33 cellular contexts compared by ENCODE assay signal in the genomic region with DNA sequence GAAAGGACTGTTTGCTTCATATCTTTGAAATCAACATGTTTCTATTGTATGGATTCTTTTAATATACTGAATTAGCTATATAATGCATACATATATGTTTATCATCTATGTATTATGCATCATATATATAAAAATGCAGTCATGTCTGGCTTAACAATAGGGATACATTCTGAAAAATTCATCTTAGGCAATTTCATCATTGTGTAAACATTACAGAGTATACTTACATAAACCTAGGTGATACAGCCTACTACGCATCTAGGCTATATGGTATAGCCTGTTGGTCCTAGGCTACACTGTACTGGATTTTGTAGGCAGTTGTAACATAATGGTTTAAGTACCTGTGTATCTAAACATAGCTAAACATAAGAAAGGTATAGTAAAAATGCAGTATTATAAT. TPM values are rescaled to one million over a fixed set of nuclear protein-coding genes. Genes with fewer than 3 reads are reported as not detected.
"Had no signal": no experiment of that assay in that cellular context is flagged by ENCODE, and none has a peak within 500 bp of the region (broad histone marks: within the 10 kb centered on the region; RNA-seq: fewer than 3 reads in every experiment).

No MANE protein-coding gene starts in this region.

- H3K27ac ChIP-seq: cardiac muscle cell, colonic mucosa, foreskin keratinocyte, gastrocnemius medialis, heart left ventricle, WERI-Rb-1 had no signal

- FAIRE-seq: astrocyte, endothelial cell of umbilical vein had no signal

- DNase-seq: activated B cell treated with CpG ODN at 0.5 μM for 24 hours; activated CD4-positive, alpha-beta T cell treated with anti-CD3 and anti-CD28 coated beads for 48 hours; activated CD4-positive, alpha-beta T cell treated with anti-CD3 and anti-CD28 coated beads, Interleukin-2, amount 50 U/mL, for 1 hour; activated CD4-positive, alpha-beta T cell treated with anti-CD3 and anti-CD28 coated beads, Interleukin-2, amount 50 U/mL, for 48 hours; activated CD8-positive, alpha-beta memory T cell treated with anti-CD3 and anti-CD28 coated beads for 24 hours; activated CD8-positive, alpha-beta T cell treated with anti-CD3 and anti-CD28 coated beads for 36 hours; activated effector memory CD4-positive, alpha-beta T cell treated with Interleukin-2 at 50 U/mL for 16 hours; activated gamma-delta T cell treated with Interleukin-2 at 50 U/mL for 16 hours; activated naive CD4-positive, alpha-beta T cell treated with anti-CD3 and anti-CD28 coated beads, Interleukin-2, amount 50 U/mL, for 16 hours; activated naive CD4-positive, alpha-beta T cell treated with Interleukin-2 at 50 U/mL for 16 hours; activated T-cell treated with anti-CD3 and anti-CD28 coated beads, Interleukin-2, amount 50 U/mL, for 4 hours; amniotic stem cell; anterior cingulate cortex; central memory CD4-positive, alpha-beta T cell; cerebellar nuclear complex; colonic mucosa; effector CD8-positive, alpha-beta T cell; foreskin keratinocyte; gastrocnemius medialis; glutamatergic neuron; heart left ventricle; T-helper 17 cell; T1000; WERI-Rb-1 had no signal

- H3K36me3 ChIP-seq: colonic mucosa had no signal

- H3K9me3 ChIP-seq: colonic mucosa, gastrocnemius medialis, heart left ventricle had no signal

- H3K27me3 ChIP-seq: cardiac muscle cell, colonic mucosa, foreskin keratinocyte, gastrocnemius medialis, heart left ventricle had no signal

- H3K4me3 ChIP-seq: cardiac muscle cell, colonic mucosa, gastrocnemius medialis, heart left ventricle had no signal

- ATAC-seq: activated CD4-positive, CD25-positive, alpha-beta regulatory T cell treated with anti-CD3 and anti-CD28 coated beads, Interleukin-2, amount 50 U/mL, for 24 hours; activated CD8-positive, alpha-beta T cell treated with anti-CD3 and anti-CD28 coated beads for 36 hours; activated T-cell treated with anti-CD3 and anti-CD28 coated beads, Interleukin-2, amount 50 U/mL, for 4 hours; activated T-helper 17 cell treated with anti-CD3 and anti-CD28 coated beads, Interleukin-2, amount 50 U/mL, for 72 hours; esophagus mucosa; foreskin keratinocyte; gastrocnemius medialis; heart left ventricle; T-helper 17 cell had no signal

- H3K4me1 ChIP-seq: colonic mucosa, foreskin keratinocyte, gastrocnemius medialis had no signal

RNA-seq across cellular contexts. Expression of gene POU1F1, which starts 27.6 kb away (rescaled TPM):
- total RNA-seq: activated B cell treated with CpG ODN at 0.5 μM for 24 hours; activated CD8-positive, alpha-beta T cell treated with anti-CD3 and anti-CD28 coated beads for 36 hours; activated T-cell treated with anti-CD3 and anti-CD28 coated beads, Interleukin-2, amount 50 U/mL, for 4 hours; activated T-helper 17 cell treated with anti-CD3 and anti-CD28 coated beads, Interleukin-2, amount 50 U/mL, for 72 hours; astrocyte; cardiac muscle cell; colonic mucosa; dermis microvascular lymphatic vessel endothelial cell; endothelial cell of umbilical vein; epithelial cell of proximal tubule; esophagus mucosa; foreskin keratinocyte; gastrocnemius medialis; heart left ventricle; T-helper 17 cell had no signal
- polyA plus RNA-seq: adipose tissue, cardiac muscle cell, endothelial cell of umbilical vein, foreskin keratinocyte, heart left ventricle had no signal
